20 cellular contexts compared by ENCODE assay signal in genomic region chr4:30945586-30945985, GRCh38.
DNase-seq lines count a peak whose midpoint lies in the region; ATAC-seq and TF ChIP-seq lines count a peak whose summit lies in the region.
"Had no signal": no experiment of that assay in that cellular context is flagged by ENCODE, and none has a peak within 500 bp of the region (broad histone marks: within the 10 kb centered on the region; RNA-seq: fewer than 3 reads in every experiment).

No MANE protein-coding gene starts in this region.

- H3K4me3 Mint-ChIP-seq in endothelial cell (ENCODE audit: unreplicated experiment) (no peak overlapping the region), type B pancreatic cell (no peak overlapping the region)
- H3K4me3 Mint-ChIP-seq in activated CD4-positive, alpha-beta memory T cell treated with anti-CD3 and anti-CD28 coated beads for 36 hours = no peak overlapping the region
- H3K4me3 Mint-ChIP-seq in activated naive CD4-positive, alpha-beta T cell treated with anti-CD3 and anti-CD28 coated beads for 36 hours = no peak overlapping the region
- H3K4me3 Mint-ChIP-seq: activated naive CD8-positive, alpha-beta T cell treated with anti-CD3 and anti-CD28 coated beads, Interleukin-2, amount 10 ng/mL, durations not matched to agents 7 days and 5 days; effector memory CD8-positive, alpha-beta T cell had no signal

- H3K27me3 ChIP-seq in right atrium auricular region = no peaks in the 10 kb centered on the region
- H3K27me3 ChIP-seq in mesendoderm (ENCODE audit: insufficient read depth, low read length, poor library complexity) = no peaks in the 10 kb centered on the region
- H3K27me3 ChIP-seq in vagina = no peaks in the 10 kb centered on the region
- H3K27me3 ChIP-seq: upper lobe of right lung had no signal

- H3K36me3 Mint-ChIP-seq in endothelial cell (ENCODE audit: low read depth, unreplicated experiment) (no peaks in the 10 kb centered on the region), type B pancreatic cell (peaks cover 11% of the 10 kb centered on the region)
- no peaks in the 10 kb centered on the region for H3K36me3 Mint-ChIP-seq in activated CD4-positive, alpha-beta memory T cell treated with anti-CD3 and anti-CD28 coated beads for 36 hours
- no peaks in the 10 kb centered on the region for H3K36me3 Mint-ChIP-seq in activated naive CD4-positive, alpha-beta T cell treated with anti-CD3 and anti-CD28 coated beads for 36 hours (ENCODE audit: low read depth)
- H3K36me3 Mint-ChIP-seq: activated naive CD8-positive, alpha-beta T cell treated with anti-CD3 and anti-CD28 coated beads, Interleukin-2, amount 10 ng/mL, durations not matched to agents 7 days and 5 days had no signal

- H3K36me3 ChIP-seq in right atrium auricular region (no peaks in the 10 kb centered on the region), mesendoderm (ENCODE audit: control insufficient read depth, insufficient read depth, low read length) (no peaks in the 10 kb centered on the region), vagina (no peaks in the 10 kb centered on the region)
- H3K36me3 ChIP-seq: HAP-1, upper lobe of right lung had no signal

- no peak overlapping the region for H3K18ac ChIP-seq in mesendoderm (ENCODE audit: low read length)

- TF ChIP-seq POLR2A in vagina (IDR thresholded peaks at IDR 0.05) = no peak

- no peaks in the 10 kb centered on the region for H3K4me1 ChIP-seq in right atrium auricular region
- H3K4me1 ChIP-seq in mesendoderm (ENCODE audit: control insufficient read depth, low read depth, low read length) = peaks cover 1% of the 10 kb centered on the region
- H3K4me1 ChIP-seq in vagina = no peaks in the 10 kb centered on the region
- H3K4me1 ChIP-seq: upper lobe of right lung had no signal

- no peak overlapping the region for H2AK5ac ChIP-seq in mesendoderm (ENCODE audit: low read length)

- no peak overlapping the region for H2BK15ac ChIP-seq in mesendoderm (replicated peaks; ENCODE audit: low read depth)

- H3K4me3 ChIP-seq in right atrium auricular region (no peak overlapping the region), mesendoderm (ENCODE audit: low read length) (no peak overlapping the region), vagina (no peak overlapping the region)
- H3K4me3 ChIP-seq: HAP-1, upper lobe of right lung had no signal

- H4K5ac ChIP-seq in mesendoderm (ENCODE audit: low read length) = no peak overlapping the region

- H3K9me3 ChIP-seq in right atrium auricular region = no peaks in the 10 kb centered on the region
- H3K9me3 ChIP-seq in vagina = no peaks in the 10 kb centered on the region
- H3K9me3 ChIP-seq: HAP-1, upper lobe of right lung had no signal

- POLR2A ChIA-PET in activated CD4-positive, alpha-beta memory T cell treated with anti-CD3 and anti-CD28 coated beads for 36 hours (lab: Charles Lee) = no interaction called here

- no CpG with 5 or more reads among the region's 4 CpGs for WGBS in mesendoderm (ENCODE audit: extremely low coverage, insufficient coverage, low lambda C conversion rate)

- TF ChIP-seq CTCF in right atrium auricular region (IDR thresholded peaks at IDR 0.05) = no peak
- no peak for TF ChIP-seq CTCF in endothelial cell (IDR thresholded peaks at IDR 0.05; ENCODE audit: unreplicated experiment)
- TF ChIP-seq CTCF in type B pancreatic cell (conservative IDR thresholded peaks at IDR 0.05) = no peak
- no peak for TF ChIP-seq CTCF in vagina (IDR thresholded peaks at IDR 0.05)

- intact Hi-C loops in Right ventricle myocardium superior (cut with DNase I) = no loop called here
- intact Hi-C loops in vagina (cut with DNase I) = no loop called here
- intact Hi-C loops in activated CD4-positive, alpha-beta memory T cell treated with anti-CD3 and anti-CD28 coated beads for 36 hours (cut with micrococcal nuclease) = no loop called here
- intact Hi-C loops in activated naive CD4-positive, alpha-beta T cell treated with anti-CD3 and anti-CD28 coated beads for 36 hours (cut with micrococcal nuclease) = no loop called here

- no peak overlapping the region for H3K23ac ChIP-seq in mesendoderm (ENCODE audit: low read length)

- no peaks in the 10 kb centered on the region for H3K79me2 ChIP-seq in mesendoderm (ENCODE audit: control insufficient read depth, insufficient read depth, low read length)

- H3K9ac ChIP-seq in mesendoderm (ENCODE audit: low read length) = no peak overlapping the region
- H3K9ac ChIP-seq: KMS-11 had no signal

- CTCF ChIA-PET in activated CD4-positive, alpha-beta memory T cell treated with anti-CD3 and anti-CD28 coated beads for 36 hours (lab: Charles Lee) = no interaction called here
- CTCF ChIA-PET in activated naive CD4-positive, alpha-beta T cell treated with anti-CD3 and anti-CD28 coated beads for 36 hours (lab: Charles Lee) = interaction anchor here (1.1 kb wide), 1 partner anchor 21 kb away, joined by 4 read pairs; no protein-coding TSS in a partner anchor

- no peak overlapping the region for H4K8ac ChIP-seq in mesendoderm (ENCODE audit: low read depth, low read length)

- DNase-seq in Right ventricle myocardium superior = no peak
- no peak for DNase-seq in right atrium auricular region (ENCODE audit: low spot score)
- DNase-seq in endothelial cell (ENCODE audit: low spot score) = no peak
- peak; percentile 77 for DNase-seq in mesendoderm
- DNase-seq in type B pancreatic cell (ENCODE audit: extremely low spot score, unreplicated experiment) = no peak
- no peak for DNase-seq in vagina (ENCODE audit: extremely low spot score in 2 of 2)
- no peak for DNase-seq in activated CD4-positive, alpha-beta memory T cell treated with anti-CD3 and anti-CD28 coated beads for 36 hours
- no peak for DNase-seq in activated naive CD4-positive, alpha-beta T cell treated with anti-CD3 and anti-CD28 coated beads for 36 hours
- DNase-seq: activated CD4-positive, alpha-beta T cell treated with anti-CD3 and anti-CD28 coated beads, Interleukin-2, amount 50 U/mL, for 48 hours; activated naive CD8-positive, alpha-beta T cell treated with anti-CD3 and anti-CD28 coated beads, Interleukin-2, amount 10 ng/mL, durations not matched to agents 7 days and 5 days; C1 segment of cervical spinal cord; DMS53; effector memory CD8-positive, alpha-beta T cell; NCI-H1048; NCI-H69; right cardiac atrium; stimulated activated naive CD8-positive, alpha-beta T cell treated with anti-CD3 and anti-CD28 coated beads, Interleukin-15, Interleukin-2, amounts not matched to agents 100 U/mL and 50 U/mL, for 24 hours; upper lobe of right lung had no signal

- no peak overlapping the region for H3K4me2 ChIP-seq in mesendoderm (ENCODE audit: low read length)
- H3K4me2 ChIP-seq: KMS-11 had no signal

- no peak overlapping the region for H3K4ac ChIP-seq in mesendoderm (ENCODE audit: low read depth, low read length)

- ATAC-seq in Right ventricle myocardium superior (ENCODE audit: poor library complexity) = peak; percentile 56
- ATAC-seq: effector memory CD8-positive, alpha-beta T cell; stimulated activated naive CD8-positive, alpha-beta T cell treated with anti-CD3 and anti-CD28 coated beads, Interleukin-15, Interleukin-2, amounts not matched to agents 100 U/mL and 50 U/mL, for 24 hours; upper lobe of right lung had no signal

- peak overlapping the region; percentile 95 for H3K27ac Mint-ChIP-seq in endothelial cell (ENCODE audit: unreplicated experiment)
- peak overlapping the region; percentile 70 for H3K27ac Mint-ChIP-seq in type B pancreatic cell
- no peak overlapping the region for H3K27ac Mint-ChIP-seq in activated CD4-positive, alpha-beta memory T cell treated with anti-CD3 and anti-CD28 coated beads for 36 hours
- no peak overlapping the region for H3K27ac Mint-ChIP-seq in activated naive CD4-positive, alpha-beta T cell treated with anti-CD3 and anti-CD28 coated beads for 36 hours
- H3K27ac Mint-ChIP-seq: activated naive CD8-positive, alpha-beta T cell treated with anti-CD3 and anti-CD28 coated beads, Interleukin-2, amount 10 ng/mL, durations not matched to agents 7 days and 5 days; effector memory CD8-positive, alpha-beta T cell had no signal

- H3K79me1 ChIP-seq in mesendoderm (ENCODE audit: low read length) = no peaks in the 10 kb centered on the region

- H3K9me3 Mint-ChIP-seq in endothelial cell (ENCODE audit: unreplicated experiment) = no peaks in the 10 kb centered on the region
- H3K9me3 Mint-ChIP-seq in type B pancreatic cell = peaks cover 5% of the 10 kb centered on the region
- peaks cover 8% of the 10 kb centered on the region for H3K9me3 Mint-ChIP-seq in activated CD4-positive, alpha-beta memory T cell treated with anti-CD3 and anti-CD28 coated beads for 36 hours
- no peaks in the 10 kb centered on the region for H3K9me3 Mint-ChIP-seq in activated naive CD4-positive, alpha-beta T cell treated with anti-CD3 and anti-CD28 coated beads for 36 hours
- H3K9me3 Mint-ChIP-seq: activated naive CD8-positive, alpha-beta T cell treated with anti-CD3 and anti-CD28 coated beads, Interleukin-2, amount 10 ng/mL, durations not matched to agents 7 days and 5 days had no signal

- H3K56ac ChIP-seq in mesendoderm (ENCODE audit: low read length) = no peak overlapping the region

- no peak overlapping the region for H3K27ac ChIP-seq in right atrium auricular region
- H3K27ac ChIP-seq in mesendoderm (ENCODE audit: low read depth, low read length) = no peak overlapping the region
- no peak overlapping the region for H3K27ac ChIP-seq in vagina
- H3K27ac ChIP-seq: KMS-11, upper lobe of right lung had no signal

- H3K4me1 Mint-ChIP-seq in endothelial cell (ENCODE audit: unreplicated experiment) (peaks cover 10% of the 10 kb centered on the region), type B pancreatic cell (ENCODE audit: unreplicated experiment) (peaks cover 9% of the 10 kb centered on the region)
- no peaks in the 10 kb centered on the region for H3K4me1 Mint-ChIP-seq in activated CD4-positive, alpha-beta memory T cell treated with anti-CD3 and anti-CD28 coated beads for 36 hours (ENCODE audit: low read depth)
- H3K4me1 Mint-ChIP-seq in activated naive CD4-positive, alpha-beta T cell treated with anti-CD3 and anti-CD28 coated beads for 36 hours (ENCODE audit: low read depth) = no peaks in the 10 kb centered on the region
- H3K4me1 Mint-ChIP-seq: activated naive CD8-positive, alpha-beta T cell treated with anti-CD3 and anti-CD28 coated beads, Interleukin-2, amount 10 ng/mL, durations not matched to agents 7 days and 5 days had no signal

- no peak overlapping the region for H2BK120ac ChIP-seq in mesendoderm (ENCODE audit: low read depth, low read length)

- no peak overlapping the region for H2BK5ac ChIP-seq in mesendoderm (ENCODE audit: low read length)

- H3K27me3 Mint-ChIP-seq in endothelial cell (ENCODE audit: unreplicated experiment) (peaks cover 2% of the 10 kb centered on the region), type B pancreatic cell (peaks cover 8% of the 10 kb centered on the region)
- H3K27me3 Mint-ChIP-seq in activated CD4-positive, alpha-beta memory T cell treated with anti-CD3 and anti-CD28 coated beads for 36 hours = no peaks in the 10 kb centered on the region
- no peaks in the 10 kb centered on the region for H3K27me3 Mint-ChIP-seq in activated naive CD4-positive, alpha-beta T cell treated with anti-CD3 and anti-CD28 coated beads for 36 hours (ENCODE audit: low read depth)
- H3K27me3 Mint-ChIP-seq: activated naive CD8-positive, alpha-beta T cell treated with anti-CD3 and anti-CD28 coated beads, Interleukin-2, amount 10 ng/mL, durations not matched to agents 7 days and 5 days; effector memory CD8-positive, alpha-beta T cell had no signal

Comparison
In these comparisons a context has a peak if more than half of its experiments do, and no peak if none do; other contexts are left out.
1. H3K27ac Mint-ChIP-seq: peak in endothelial cell (single experiment) and type B pancreatic cell (single experiment); none in activated CD4-positive, alpha-beta memory T cell treated with anti-CD3 and anti-CD28 coated beads for 36 hours (single experiment) and activated naive CD4-positive, alpha-beta T cell treated with anti-CD3 and anti-CD28 coated beads for 36 hours (single experiment).